Comparison of ENCODE assay signal across 1 cellular context in genomic region chr12:122309564-122310121, GRCh38.
TF ChIP-seq lines count a peak whose summit lies in the region.

No MANE protein-coding gene starts in this region.

TF ChIP-seq in SK-N-SH, 30 proteins besides CTCF, POLR2A, EP300 and RAD21:
- TF ChIP-seq USF1 (IDR thresholded peaks at IDR 0.05; ENCODE audit: borderline replicate concordance, low read depth) (peak; percentile 58; the same call in 1 of the 2 replicates), EZH2phosphoT487 (IDR thresholded peaks at IDR 0.05; ENCODE audit: borderline replicate concordance, low read depth) (no peak), MXI1 (IDR thresholded peaks at IDR 0.05; ENCODE audit: low read depth, low read length) (peak; percentile 79)
